ENCODE assay signal across 9 cellular contexts in genomic region chr17:28334176-28334575, GRCh38. TPM values are rescaled to one million over a fixed set of nuclear protein-coding genes. Genes with fewer than 3 reads are reported as not detected.
A peak's percentile ranks its signal among the peaks of the same experiment; 100 is the strongest.
DNase-seq lines count a peak whose midpoint lies in the region; ATAC-seq and TF ChIP-seq lines count a peak whose summit lies in the region.
"Had no signal": no experiment of that assay in that cellular context is flagged by ENCODE, and none has a peak within 500 bp of the region (broad histone marks: within the 10 kb centered on the region; RNA-seq: fewer than 3 reads in every experiment).

No MANE protein-coding gene starts in this region.

- peaks cover 5% of the 10 kb centered on the region for H3K36me3 Mint-ChIP-seq in T-helper 1 cell treated with Interleukin-12 subunit alpha and Interleukin-12 subunit beta and Interleukin-4 antibody, amounts not matched to agents 30 μg/mL and 1 μg/mL, for 36 hours (ENCODE audit: low read depth)

- no peaks in the 10 kb centered on the region for H3K27me3 Mint-ChIP-seq in T-helper 1 cell treated with Interleukin-12 subunit alpha and Interleukin-12 subunit beta and Interleukin-4 antibody, amounts not matched to agents 30 μg/mL and 1 μg/mL, for 36 hours (ENCODE audit: low read depth)

- H3K4me3 Mint-ChIP-seq in T-helper 1 cell treated with Interleukin-12 subunit alpha and Interleukin-12 subunit beta and Interleukin-4 antibody, amounts not matched to agents 30 μg/mL and 1 μg/mL, for 36 hours: peak overlapping the region; percentile 97

- H3K9me3 Mint-ChIP-seq in T-helper 1 cell treated with Interleukin-12 subunit alpha and Interleukin-12 subunit beta and Interleukin-4 antibody, amounts not matched to agents 30 μg/mL and 1 μg/mL, for 36 hours: no peaks in the 10 kb centered on the region

- H3K4me1 ChIP-seq in stomach smooth muscle (ENCODE audit: control insufficient read depth, insufficient read depth, low read length): peaks cover 31% of the 10 kb centered on the region

- ATAC-seq in HG02885 (IDR thresholded peaks at IDR 0.05; ENCODE audit: poor library complexity, unreplicated experiment): no peak

- H3K9me3 ChIP-seq in iPS-18c (ENCODE audit: control insufficient read depth, insufficient read depth, low read length) (no peaks in the 10 kb centered on the region), stomach smooth muscle (ENCODE audit: control insufficient read depth in 2 of 2, low read length in 2 of 2) (no peaks in the 10 kb centered on the region)

- H3K4me1 Mint-ChIP-seq in T-helper 1 cell treated with Interleukin-12 subunit alpha and Interleukin-12 subunit beta and Interleukin-4 antibody, amounts not matched to agents 30 μg/mL and 1 μg/mL, for 36 hours (ENCODE audit: low read depth): peaks cover 35% of the 10 kb centered on the region

- H3K27ac ChIP-seq in VCaP (peak overlapping the region; percentile 85), stomach smooth muscle (ENCODE audit: low read length) (no peak overlapping the region)

- no peak for TF ChIP-seq CTCF in VCaP (conservative IDR thresholded peaks at IDR 0.05)

- peak overlapping the region; percentile 3 to 87 for H3K9ac ChIP-seq in stomach smooth muscle (ENCODE audit: low read length in 2 of 2)

- no peaks in the 10 kb centered on the region for H3K27me3 ChIP-seq in stomach smooth muscle (ENCODE audit: control insufficient read depth in 1 of 2, insufficient read depth in 2 of 2, low read length in 2 of 2)

- peak overlapping the region; percentile 93 for H3K4me3 ChIP-seq in iPS-18c (ENCODE audit: insufficient read depth, low read depth, low read length)
- H3K4me3 ChIP-seq in stomach smooth muscle (ENCODE audit: low read length in 2 of 2): peak overlapping the region; percentile 95 to 96

- peak overlapping the region; percentile 96 for H3K27ac Mint-ChIP-seq in T-helper 1 cell treated with Interleukin-12 subunit alpha and Interleukin-12 subunit beta and Interleukin-4 antibody, amounts not matched to agents 30 μg/mL and 1 μg/mL, for 36 hours

- H3K36me3 ChIP-seq in stomach smooth muscle (ENCODE audit: control insufficient read depth in 2 of 2, insufficient read depth in 2 of 2, low read length in 2 of 2): peaks cover 13 to 14% of the 10 kb centered on the region in 2 donors

- no peak for DNase-seq in T-helper 1 cell
- DNase-seq in cerebellum (ENCODE audit: low spot score): no peak
- DNase-seq in NCI-H1694 treated with DMSO at 0.1 percent for 48 hours (lab: John Stamatoyannopoulos, UW): no peak

RNA-seq across cellular contexts. Expression of gene IFT20, which starts 1.1 kb away (rescaled TPM):
- total RNA-seq in cerebellum: 29.6 TPM

RNA-seq across cellular contexts. Expression of gene TNFAIP1, which starts 1.4 kb away (rescaled TPM):
- 39.1 TPM for total RNA-seq in cerebellum

RNA-seq across cellular contexts. Expression of gene TMEM97, which starts 15.2 kb away (rescaled TPM):
- total RNA-seq in cerebellum: 26.9 TPM

RNA-seq across cellular contexts. Expression of gene POLDIP2, which starts 23.2 kb away (rescaled TPM):
- 30.8 TPM for total RNA-seq in cerebellum

RNA-seq across cellular contexts. Expression of gene SEBOX, which starts 30.8 kb away (rescaled TPM):
- not detected for total RNA-seq in cerebellum
- total RNA-seq: LHCN-M2 had no signal
